Comparison of ENCODE assay signal across 1 cellular context in the genomic region with DNA sequence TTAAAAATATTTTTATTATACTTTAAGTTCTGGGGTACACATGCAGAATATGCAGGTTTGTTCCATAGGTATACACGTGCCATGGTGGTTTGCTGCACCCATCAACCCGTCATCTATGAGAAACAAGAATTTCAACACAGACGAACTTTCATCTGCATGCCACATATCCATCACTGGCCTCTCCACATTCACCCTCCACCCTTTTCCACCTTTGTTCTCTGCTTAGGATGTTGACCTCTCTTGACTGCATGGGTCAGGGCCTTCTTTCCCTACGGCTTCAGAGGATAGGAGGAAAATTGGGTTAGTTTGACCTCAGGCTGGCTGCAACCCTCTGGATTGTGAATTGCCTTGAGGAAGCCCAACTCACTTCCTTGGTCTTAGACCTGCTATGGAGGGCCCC.
TF ChIP-seq lines count a peak whose summit lies in the region.

No MANE protein-coding gene starts in this region.

TF ChIP-seq in HepG2, 621 proteins besides CTCF, POLR2A, EP300 and RAD21 (continued from another document and continues in another):
- TF ChIP-seq RFXAP (CRISPR knock-in tag; IDR thresholded peaks at IDR 0.05; ENCODE audit: borderline replicate concordance) (no peak), ZNF30 (CRISPR knock-in tag; IDR thresholded peaks at IDR 0.05) (no peak), FOXA3 (CRISPR knock-in tag; IDR thresholded peaks at IDR 0.05) (peak; percentile 15; the same call in 1 of the 2 replicates), MYC (CRISPR knock-in tag; IDR thresholded peaks at IDR 0.05; ENCODE audit: borderline replicate concordance) (no peak), ONECUT2 (CRISPR knock-in tag; IDR thresholded peaks at IDR 0.05) (no peak), NR2F1 (CRISPR knock-in tag; IDR thresholded peaks at IDR 0.05) (0 out of 4 replicates have a peak, but pooled peaks have one; percentile 37 to 53), FOXM1 (CRISPR knock-in tag; IDR thresholded peaks at IDR 0.05) (no peak), NCOR1 (IDR thresholded peaks at IDR 0.05; ENCODE audit: borderline replicate concordance, low read length) (no peak), ETV6 (CRISPR knock-in tag; conservative IDR thresholded peaks at IDR 0.05) (no peak), POLR2AphosphoS5 (IDR thresholded peaks at IDR 0.05; ENCODE audit: low read depth, low read length) (no peak), RNF2 (conservative IDR thresholded peaks at IDR 0.05; ENCODE audit: low read depth) (no peak), ZNF350 (CRISPR knock-in tag; IDR thresholded peaks at IDR 0.05; ENCODE audit: borderline replicate concordance, low read depth) (no peak), ZNF777 (CRISPR knock-in tag; IDR thresholded peaks at IDR 0.05) (no peak), CENPT (CRISPR knock-in tag; IDR thresholded peaks at IDR 0.05; ENCODE audit: low read depth) (no peak; the same call in 1 of the 2 replicates), SAFB2 (CRISPR knock-in tag; IDR thresholded peaks at IDR 0.05; ENCODE audit: borderline replicate concordance, low read depth) (no peak), DMAP1 (CRISPR knock-in tag; IDR thresholded peaks at IDR 0.05) (no peak)
- TF ChIP-seq, protein P1, sequence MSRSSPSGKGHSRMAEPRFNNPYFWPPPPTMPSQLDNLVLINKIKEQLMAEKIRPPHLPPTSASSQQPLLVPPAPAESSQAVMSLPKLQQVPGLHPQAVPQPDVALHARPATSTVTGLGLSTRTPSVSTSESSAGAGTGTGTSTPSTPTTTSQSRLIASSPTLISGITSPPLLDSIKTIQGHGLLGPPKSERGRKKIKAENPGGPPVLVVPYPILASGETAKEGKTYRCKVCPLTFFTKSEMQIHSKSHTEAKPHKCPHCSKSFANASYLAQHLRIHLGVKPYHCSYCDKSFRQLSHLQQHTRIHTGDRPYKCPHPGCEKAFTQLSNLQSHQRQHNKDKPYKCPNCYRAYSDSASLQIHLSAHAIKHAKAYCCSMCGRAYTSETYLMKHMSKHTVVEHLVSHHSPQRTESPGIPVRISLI (CRISPR knock-in tag; IDR thresholded peaks at IDR 0.05; ENCODE audit: borderline replicate concordance) = no peak
- TF ChIP-seq, protein P2, sequence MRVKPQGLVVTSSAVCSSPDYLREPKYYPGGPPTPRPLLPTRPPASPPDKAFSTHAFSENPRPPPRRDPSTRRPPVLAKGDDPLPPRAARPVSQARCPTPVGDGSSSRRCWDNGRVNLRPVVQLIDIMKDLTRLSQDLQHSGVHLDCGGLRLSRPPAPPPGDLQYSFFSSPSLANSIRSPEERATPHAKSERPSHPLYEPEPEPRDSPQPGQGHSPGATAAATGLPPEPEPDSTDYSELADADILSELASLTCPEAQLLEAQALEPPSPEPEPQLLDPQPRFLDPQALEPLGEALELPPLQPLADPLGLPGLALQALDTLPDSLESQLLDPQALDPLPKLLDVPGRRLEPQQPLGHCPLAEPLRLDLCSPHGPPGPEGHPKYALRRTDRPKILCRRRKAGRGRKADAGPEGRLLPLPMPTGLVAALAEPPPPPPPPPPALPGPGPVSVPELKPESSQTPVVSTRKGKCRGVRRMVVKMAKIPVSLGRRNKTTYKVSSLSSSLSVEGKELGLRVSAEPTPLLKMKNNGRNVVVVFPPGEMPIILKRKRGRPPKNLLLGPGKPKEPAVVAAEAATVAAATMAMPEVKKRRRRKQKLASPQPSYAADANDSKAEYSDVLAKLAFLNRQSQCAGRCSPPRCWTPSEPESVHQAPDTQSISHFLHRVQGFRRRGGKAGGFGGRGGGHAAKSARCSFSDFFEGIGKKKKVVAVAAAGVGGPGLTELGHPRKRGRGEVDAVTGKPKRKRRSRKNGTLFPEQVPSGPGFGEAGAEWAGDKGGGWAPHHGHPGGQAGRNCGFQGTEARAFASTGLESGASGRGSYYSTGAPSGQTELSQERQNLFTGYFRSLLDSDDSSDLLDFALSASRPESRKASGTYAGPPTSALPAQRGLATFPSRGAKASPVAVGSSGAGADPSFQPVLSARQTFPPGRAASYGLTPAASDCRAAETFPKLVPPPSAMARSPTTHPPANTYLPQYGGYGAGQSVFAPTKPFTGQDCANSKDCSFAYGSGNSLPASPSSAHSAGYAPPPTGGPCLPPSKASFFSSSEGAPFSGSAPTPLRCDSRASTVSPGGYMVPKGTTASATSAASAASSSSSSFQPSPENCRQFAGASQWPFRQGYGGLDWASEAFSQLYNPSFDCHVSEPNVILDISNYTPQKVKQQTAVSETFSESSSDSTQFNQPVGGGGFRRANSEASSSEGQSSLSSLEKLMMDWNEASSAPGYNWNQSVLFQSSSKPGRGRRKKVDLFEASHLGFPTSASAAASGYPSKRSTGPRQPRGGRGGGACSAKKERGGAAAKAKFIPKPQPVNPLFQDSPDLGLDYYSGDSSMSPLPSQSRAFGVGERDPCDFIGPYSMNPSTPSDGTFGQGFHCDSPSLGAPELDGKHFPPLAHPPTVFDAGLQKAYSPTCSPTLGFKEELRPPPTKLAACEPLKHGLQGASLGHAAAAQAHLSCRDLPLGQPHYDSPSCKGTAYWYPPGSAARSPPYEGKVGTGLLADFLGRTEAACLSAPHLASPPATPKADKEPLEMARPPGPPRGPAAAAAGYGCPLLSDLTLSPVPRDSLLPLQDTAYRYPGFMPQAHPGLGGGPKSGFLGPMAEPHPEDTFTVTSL (CRISPR knock-in tag; IDR thresholded peaks at IDR 0.05; ENCODE audit: borderline replicate concordance) = no peak
- TF ChIP-seq, protein P3, sequence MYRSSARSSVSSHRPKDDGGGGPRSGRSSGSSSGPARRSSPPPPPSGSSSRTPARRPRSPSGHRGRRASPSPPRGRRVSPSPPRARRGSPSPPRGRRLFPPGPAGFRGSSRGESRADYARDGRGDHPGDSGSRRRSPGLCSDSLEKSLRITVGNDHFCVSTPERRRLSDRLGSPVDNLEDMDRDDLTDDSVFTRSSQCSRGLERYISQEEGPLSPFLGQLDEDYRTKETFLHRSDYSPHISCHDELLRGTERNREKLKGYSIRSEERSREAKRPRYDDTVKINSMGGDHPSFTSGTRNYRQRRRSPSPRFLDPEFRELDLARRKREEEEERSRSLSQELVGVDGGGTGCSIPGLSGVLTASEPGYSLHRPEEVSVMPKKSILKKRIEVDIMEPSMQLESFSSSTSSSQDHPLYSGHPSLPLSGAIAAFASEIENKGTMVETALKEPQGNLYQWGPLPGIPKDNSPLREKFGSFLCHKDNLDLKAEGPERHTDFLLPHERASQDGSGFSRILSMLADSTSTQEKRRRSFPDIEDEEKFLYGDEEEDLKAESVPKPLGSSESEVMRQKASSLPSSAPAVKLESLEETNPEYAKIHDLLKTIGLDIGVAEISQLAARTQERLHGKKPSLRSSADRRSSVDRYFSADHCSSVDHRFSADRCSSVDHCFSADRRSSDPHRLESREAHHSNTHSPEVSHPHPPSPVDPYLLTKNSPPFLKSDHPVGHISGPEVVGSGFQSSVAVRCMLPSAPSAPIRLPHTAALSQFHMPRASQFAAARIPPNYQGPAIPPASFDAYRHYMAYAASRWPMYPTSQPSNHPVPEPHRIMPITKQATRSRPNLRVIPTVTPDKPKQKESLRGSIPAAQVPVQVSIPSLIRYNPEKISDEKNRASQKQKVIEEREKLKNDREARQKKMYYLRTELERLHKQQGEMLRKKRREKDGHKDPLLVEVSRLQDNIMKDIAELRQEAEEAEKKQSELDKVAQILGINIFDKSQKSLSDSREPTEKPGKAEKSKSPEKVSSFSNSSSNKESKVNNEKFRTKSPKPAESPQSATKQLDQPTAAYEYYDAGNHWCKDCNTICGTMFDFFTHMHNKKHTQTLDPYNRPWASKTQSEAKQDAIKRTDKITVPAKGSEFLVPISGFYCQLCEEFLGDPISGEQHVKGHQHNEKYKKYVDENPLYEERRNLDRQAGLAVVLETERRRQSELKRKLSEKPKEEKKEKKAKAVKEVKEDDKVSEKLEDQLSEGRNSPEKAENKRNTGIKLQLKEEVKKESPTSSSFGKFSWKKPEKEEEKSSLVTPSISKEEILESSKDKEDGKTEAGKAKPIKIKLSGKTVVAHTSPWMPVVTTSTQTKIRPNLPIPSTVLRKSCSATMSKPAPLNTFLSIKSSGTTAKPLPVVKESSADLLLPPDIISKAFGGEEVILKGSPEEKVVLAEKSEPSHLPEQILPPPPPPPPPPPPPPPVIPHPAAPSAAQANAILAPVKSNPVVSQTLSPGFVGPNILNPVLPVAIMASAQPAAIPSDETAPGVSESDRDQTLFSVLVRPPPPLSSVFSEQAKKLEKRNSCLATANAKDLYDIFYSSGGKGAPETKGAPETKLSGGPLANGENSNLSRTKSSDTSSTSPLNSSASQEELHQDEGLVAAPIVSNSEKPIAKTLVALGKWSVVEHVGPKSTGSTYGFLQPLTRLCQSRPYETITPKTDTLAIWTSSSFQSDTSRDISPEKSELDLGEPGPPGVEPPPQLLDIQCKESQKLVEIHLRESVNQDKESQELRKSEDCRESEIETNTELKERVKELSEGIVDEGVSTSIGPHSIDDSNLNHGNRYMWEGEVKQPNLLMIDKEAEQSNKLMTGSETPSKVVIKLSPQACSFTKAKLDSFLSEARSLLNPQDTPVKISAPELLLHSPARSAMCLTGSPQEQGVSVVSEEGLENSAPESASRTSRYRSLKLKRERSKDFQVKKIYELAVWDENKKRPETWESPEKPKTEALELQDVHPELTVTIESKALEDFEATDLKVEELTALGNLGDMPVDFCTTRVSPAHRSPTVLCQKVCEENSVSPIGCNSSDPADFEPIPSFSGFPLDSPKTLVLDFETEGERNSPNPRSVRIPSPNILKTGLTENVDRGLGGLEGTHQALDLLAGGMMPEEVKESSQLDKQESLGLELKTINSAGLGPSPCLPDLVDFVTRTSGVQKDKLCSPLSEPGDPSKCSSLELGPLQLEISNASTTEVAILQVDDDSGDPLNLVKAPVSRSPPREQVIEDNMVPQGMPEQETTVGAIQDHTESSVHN (CRISPR knock-in tag; IDR thresholded peaks at IDR 0.05) = no peak
- TF ChIP-seq, protein P4, sequence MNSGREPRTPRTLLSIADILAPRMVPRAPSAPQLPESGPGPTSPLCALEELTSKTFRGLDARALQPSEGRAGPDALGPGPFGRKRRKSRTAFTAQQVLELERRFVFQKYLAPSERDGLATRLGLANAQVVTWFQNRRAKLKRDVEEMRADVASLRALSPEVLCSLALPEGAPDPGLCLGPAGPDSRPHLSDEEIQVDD (CRISPR knock-in tag; IDR thresholded peaks at IDR 0.05; ENCODE audit: borderline replicate concordance) = no peak
- TF ChIP-seq, protein P5, sequence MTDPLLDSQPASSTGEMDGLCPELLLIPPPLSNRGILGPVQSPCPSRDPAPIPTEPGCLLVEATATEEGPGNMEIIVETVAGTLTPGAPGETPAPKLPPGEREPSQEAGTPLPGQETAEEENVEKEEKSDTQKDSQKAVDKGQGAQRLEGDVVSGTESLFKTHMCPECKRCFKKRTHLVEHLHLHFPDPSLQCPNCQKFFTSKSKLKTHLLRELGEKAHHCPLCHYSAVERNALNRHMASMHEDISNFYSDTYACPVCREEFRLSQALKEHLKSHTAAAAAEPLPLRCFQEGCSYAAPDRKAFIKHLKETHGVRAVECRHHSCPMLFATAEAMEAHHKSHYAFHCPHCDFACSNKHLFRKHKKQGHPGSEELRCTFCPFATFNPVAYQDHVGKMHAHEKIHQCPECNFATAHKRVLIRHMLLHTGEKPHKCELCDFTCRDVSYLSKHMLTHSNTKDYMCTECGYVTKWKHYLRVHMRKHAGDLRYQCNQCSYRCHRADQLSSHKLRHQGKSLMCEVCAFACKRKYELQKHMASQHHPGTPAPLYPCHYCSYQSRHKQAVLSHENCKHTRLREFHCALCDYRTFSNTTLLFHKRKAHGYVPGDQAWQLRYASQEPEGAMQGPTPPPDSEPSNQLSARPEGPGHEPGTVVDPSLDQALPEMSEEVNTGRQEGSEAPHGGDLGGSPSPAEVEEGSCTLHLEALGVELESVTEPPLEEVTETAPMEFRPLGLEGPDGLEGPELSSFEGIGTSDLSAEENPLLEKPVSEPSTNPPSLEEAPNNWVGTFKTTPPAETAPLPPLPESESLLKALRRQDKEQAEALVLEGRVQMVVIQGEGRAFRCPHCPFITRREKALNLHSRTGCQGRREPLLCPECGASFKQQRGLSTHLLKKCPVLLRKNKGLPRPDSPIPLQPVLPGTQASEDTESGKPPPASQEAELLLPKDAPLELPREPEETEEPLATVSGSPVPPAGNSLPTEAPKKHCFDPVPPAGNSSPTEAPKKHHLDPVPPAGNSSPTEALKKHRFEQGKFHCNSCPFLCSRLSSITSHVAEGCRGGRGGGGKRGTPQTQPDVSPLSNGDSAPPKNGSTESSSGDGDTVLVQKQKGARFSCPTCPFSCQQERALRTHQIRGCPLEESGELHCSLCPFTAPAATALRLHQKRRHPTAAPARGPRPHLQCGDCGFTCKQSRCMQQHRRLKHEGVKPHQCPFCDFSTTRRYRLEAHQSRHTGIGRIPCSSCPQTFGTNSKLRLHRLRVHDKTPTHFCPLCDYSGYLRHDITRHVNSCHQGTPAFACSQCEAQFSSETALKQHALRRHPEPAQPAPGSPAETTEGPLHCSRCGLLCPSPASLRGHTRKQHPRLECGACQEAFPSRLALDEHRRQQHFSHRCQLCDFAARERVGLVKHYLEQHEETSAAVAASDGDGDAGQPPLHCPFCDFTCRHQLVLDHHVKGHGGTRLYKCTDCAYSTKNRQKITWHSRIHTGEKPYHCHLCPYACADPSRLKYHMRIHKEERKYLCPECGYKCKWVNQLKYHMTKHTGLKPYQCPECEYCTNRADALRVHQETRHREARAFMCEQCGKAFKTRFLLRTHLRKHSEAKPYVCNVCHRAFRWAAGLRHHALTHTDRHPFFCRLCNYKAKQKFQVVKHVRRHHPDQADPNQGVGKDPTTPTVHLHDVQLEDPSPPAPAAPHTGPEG (CRISPR knock-in tag; IDR thresholded peaks at IDR 0.05) = no peak
